10 cellular contexts compared by ENCODE assay signal in the genomic region with DNA sequence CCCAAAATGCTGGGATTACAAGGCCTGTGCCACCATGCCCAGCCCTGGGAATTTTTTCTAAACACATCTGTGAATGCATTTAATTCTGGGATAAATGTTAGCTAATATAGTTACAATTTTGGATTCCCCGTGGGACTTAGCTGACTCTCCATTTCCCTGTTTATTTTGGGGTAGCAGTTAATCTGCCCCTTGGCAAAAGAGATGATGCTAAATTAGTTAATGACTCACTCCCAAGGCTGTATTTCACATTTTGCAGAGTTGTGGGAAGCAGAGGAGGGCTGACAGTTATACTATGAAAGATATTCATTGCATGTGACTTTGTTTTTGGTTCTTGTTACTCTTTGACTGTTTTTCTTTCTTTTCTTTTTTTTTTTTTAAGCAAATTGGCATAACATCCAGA.
A peak's percentile ranks its signal among the peaks of the same experiment; 100 is the strongest.
DNase-seq lines count a peak whose midpoint lies in the region; ATAC-seq lines count a peak whose summit lies in the region.
"Had no signal": no experiment of that assay in that cellular context is flagged by ENCODE, and none has a peak within 500 bp of the region (broad histone marks: within the 10 kb centered on the region; RNA-seq: fewer than 3 reads in every experiment).

No MANE protein-coding gene starts in this region.

- H3K9me3 Mint-ChIP-seq in activated T-cell treated with anti-CD3 and anti-CD28 coated beads, Interleukin-2, amount 50 U/mL, for 24 hours: peaks cover 4% of the 10 kb centered on the region
- H3K9me3 Mint-ChIP-seq in stimulated activated naive CD8-positive, alpha-beta T cell treated with anti-CD3 and anti-CD28 coated beads, Interleukin-15, amount 100 ng/mL, for 72 hours: no peaks in the 10 kb centered on the region

- peaks cover 79% of the 10 kb centered on the region for H3K36me3 Mint-ChIP-seq in activated T-cell treated with anti-CD3 and anti-CD28 coated beads, Interleukin-2, amount 50 U/mL, for 24 hours (ENCODE audit: low read depth)

- H3K4me3 Mint-ChIP-seq in activated T-cell treated with anti-CD3 and anti-CD28 coated beads, Interleukin-2, amount 50 U/mL, for 24 hours: peak overlapping the region; percentile 90
- peak overlapping the region; percentile 98 to 99 for H3K4me3 Mint-ChIP-seq in stimulated activated naive CD8-positive, alpha-beta T cell treated with anti-CD3 and anti-CD28 coated beads, Interleukin-15, amount 100 ng/mL, for 72 hours

- H3K4me1 Mint-ChIP-seq in activated T-cell treated with anti-CD3 and anti-CD28 coated beads, Interleukin-2, amount 50 U/mL, for 24 hours (ENCODE audit: low read depth): peaks cover 74% of the 10 kb centered on the region
- H3K4me1 Mint-ChIP-seq in stimulated activated naive CD8-positive, alpha-beta T cell treated with anti-CD3 and anti-CD28 coated beads, Interleukin-15, amount 100 ng/mL, for 72 hours: peaks cover 88% of the 10 kb centered on the region

- no peak for DNase-seq in activated T-cell treated with anti-CD3 and anti-CD28 coated beads, Interleukin-2, amount 50 U/mL, for 24 hours
- DNase-seq in activated T-cell treated with anti-CD3 and anti-CD28 coated beads, Interleukin-2, amount 50 U/mL, for 48 hours: no peak
- DNase-seq in RKO (ENCODE audit: low spot score) (peak; percentile 32), fibroblast of gingiva (ENCODE audit: low read depth) (peak; percentile 94), midbrain (lab: John Stamatoyannopoulos, UW) (no peak), NCI-H345 (lab: John Stamatoyannopoulos, UW) (no peak)
- no peak for DNase-seq in stimulated activated naive CD8-positive, alpha-beta T cell treated with anti-CD3 and anti-CD28 coated beads, Interleukin-15, amount 100 ng/mL, for 72 hours
- DNase-seq: NCI-H774, right cardiac atrium had no signal

- no peaks in the 10 kb centered on the region for H3K27me3 Mint-ChIP-seq in activated T-cell treated with anti-CD3 and anti-CD28 coated beads, Interleukin-2, amount 50 U/mL, for 24 hours
- H3K27me3 Mint-ChIP-seq in stimulated activated naive CD8-positive, alpha-beta T cell treated with anti-CD3 and anti-CD28 coated beads, Interleukin-15, amount 100 ng/mL, for 72 hours: no peaks in the 10 kb centered on the region

- no peak for ATAC-seq in stimulated activated naive CD8-positive, alpha-beta T cell treated with anti-CD3 and anti-CD28 coated beads, Interleukin-15, amount 100 ng/mL, for 72 hours
- ATAC-seq in HG02884 (IDR thresholded peaks at IDR 0.05; ENCODE audit: unreplicated experiment): no peak

- H3K27ac Mint-ChIP-seq in activated T-cell treated with anti-CD3 and anti-CD28 coated beads, Interleukin-2, amount 50 U/mL, for 24 hours: peak overlapping the region; percentile 99
- H3K27ac Mint-ChIP-seq in stimulated activated naive CD8-positive, alpha-beta T cell treated with anti-CD3 and anti-CD28 coated beads, Interleukin-15, amount 100 ng/mL, for 72 hours: no peak overlapping the region

Comparison
In these comparisons a context has a peak if more than half of its experiments do, and no peak if none do; other contexts are left out.
1. DNase-seq: peak in RKO (single experiment) and fibroblast of gingiva (single experiment); none in activated T-cell treated with anti-CD3 and anti-CD28 coated beads, Interleukin-2, amount 50 U/mL, for 24 hours (single experiment), activated T-cell treated with anti-CD3 and anti-CD28 coated beads, Interleukin-2, amount 50 U/mL, for 48 hours (0 of 2), stimulated activated naive CD8-positive, alpha-beta T cell treated with anti-CD3 and anti-CD28 coated beads, Interleukin-15, amount 100 ng/mL, for 72 hours (0 of 2), midbrain (single experiment) and NCI-H345 (single experiment).